ENCODE assay signal across 2 cellular contexts in the genomic region with DNA sequence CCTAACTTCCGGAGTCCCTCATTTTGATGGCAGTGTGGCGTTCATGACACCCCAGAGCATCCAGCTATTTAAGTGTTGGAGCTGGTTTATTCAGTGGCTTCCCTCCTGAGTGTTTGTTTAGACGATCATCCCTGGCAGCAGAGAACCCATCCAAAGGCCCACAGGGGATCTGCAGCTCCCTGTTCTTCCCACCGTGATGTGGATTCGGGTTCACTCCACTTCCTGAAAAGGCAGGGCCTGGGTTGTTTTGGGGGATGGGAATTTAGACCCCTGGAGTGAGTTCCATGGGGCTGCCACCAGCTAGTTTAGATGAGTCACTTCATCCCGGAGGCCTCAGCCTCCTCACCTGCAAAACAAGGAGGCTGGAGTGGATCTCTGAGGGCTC.
TF ChIP-seq lines count a peak whose summit lies in the region.

No MANE protein-coding gene starts in this region.

TF ChIP-seq in IMR-90, 13 proteins besides CTCF, POLR2A, EP300 and RAD21:
- TF ChIP-seq NFE2L2 (IDR thresholded peaks at IDR 0.05; ENCODE audit: low read depth, low read length): no peak

TF ChIP-seq in neural cell, 6 proteins besides CTCF, POLR2A, EP300 and RAD21:
- TF ChIP-seq MXI1 (conservative IDR thresholded peaks at IDR 0.05; ENCODE audit: poor library complexity, severe bottlenecking): no peak
- no peak for TF ChIP-seq EZH2 (IDR thresholded peaks at IDR 0.05; ENCODE audit: borderline replicate concordance, insufficient read depth, low read length, poor library complexity, severe bottlenecking)
- no peak for TF ChIP-seq SMC3 (conservative IDR thresholded peaks at IDR 0.05; ENCODE audit: poor library complexity)
- no peak for TF ChIP-seq TAF1 (IDR thresholded peaks at IDR 0.05; ENCODE audit: low read depth)
- TF ChIP-seq POLR2AphosphoS5 (IDR thresholded peaks at IDR 0.05): no peak
- TF ChIP-seq, protein P1, sequence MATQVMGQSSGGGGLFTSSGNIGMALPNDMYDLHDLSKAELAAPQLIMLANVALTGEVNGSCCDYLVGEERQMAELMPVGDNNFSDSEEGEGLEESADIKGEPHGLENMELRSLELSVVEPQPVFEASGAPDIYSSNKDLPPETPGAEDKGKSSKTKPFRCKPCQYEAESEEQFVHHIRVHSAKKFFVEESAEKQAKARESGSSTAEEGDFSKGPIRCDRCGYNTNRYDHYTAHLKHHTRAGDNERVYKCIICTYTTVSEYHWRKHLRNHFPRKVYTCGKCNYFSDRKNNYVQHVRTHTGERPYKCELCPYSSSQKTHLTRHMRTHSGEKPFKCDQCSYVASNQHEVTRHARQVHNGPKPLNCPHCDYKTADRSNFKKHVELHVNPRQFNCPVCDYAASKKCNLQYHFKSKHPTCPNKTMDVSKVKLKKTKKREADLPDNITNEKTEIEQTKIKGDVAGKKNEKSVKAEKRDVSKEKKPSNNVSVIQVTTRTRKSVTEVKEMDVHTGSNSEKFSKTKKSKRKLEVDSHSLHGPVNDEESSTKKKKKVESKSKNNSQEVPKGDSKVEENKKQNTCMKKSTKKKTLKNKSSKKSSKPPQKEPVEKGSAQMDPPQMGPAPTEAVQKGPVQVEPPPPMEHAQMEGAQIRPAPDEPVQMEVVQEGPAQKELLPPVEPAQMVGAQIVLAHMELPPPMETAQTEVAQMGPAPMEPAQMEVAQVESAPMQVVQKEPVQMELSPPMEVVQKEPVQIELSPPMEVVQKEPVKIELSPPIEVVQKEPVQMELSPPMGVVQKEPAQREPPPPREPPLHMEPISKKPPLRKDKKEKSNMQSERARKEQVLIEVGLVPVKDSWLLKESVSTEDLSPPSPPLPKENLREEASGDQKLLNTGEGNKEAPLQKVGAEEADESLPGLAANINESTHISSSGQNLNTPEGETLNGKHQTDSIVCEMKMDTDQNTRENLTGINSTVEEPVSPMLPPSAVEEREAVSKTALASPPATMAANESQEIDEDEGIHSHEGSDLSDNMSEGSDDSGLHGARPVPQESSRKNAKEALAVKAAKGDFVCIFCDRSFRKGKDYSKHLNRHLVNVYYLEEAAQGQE (IDR thresholded peaks at IDR 0.05; ENCODE audit: borderline replicate concordance): no peak
